Comparison of ENCODE assay signal across 8 cellular contexts in genomic region chr20:58388882-58389323, GRCh38. TPM values are rescaled to one million over a fixed set of nuclear protein-coding genes. Genes with fewer than 3 reads are reported as not detected.
DNase-seq lines count a peak whose midpoint lies in the region; ATAC-seq and TF ChIP-seq lines count a peak whose summit lies in the region.

Gene VAPB, plus strand, starts transcription at chr20:58389229. Its CDS starts 231 bp downstream, at chr20:58389460.

- no peaks in the 10 kb centered on the region for H3K9me3 Mint-ChIP-seq in activated naive CD8-positive, alpha-beta T cell (ENCODE audit: low read depth)
- peaks cover 4% of the 10 kb centered on the region for H3K9me3 Mint-ChIP-seq in osteocyte (ENCODE audit: unreplicated experiment)

- H3K36me3 ChIP-seq in thoracic aorta: no peaks in the 10 kb centered on the region

- peak within 1 kb of the TSS; percentile 98 for H3K4me3 Mint-ChIP-seq in activated naive CD8-positive, alpha-beta T cell
- H3K4me3 Mint-ChIP-seq in osteocyte (ENCODE audit: unreplicated experiment): peak within 1 kb of the TSS; percentile 88

- TF ChIP-seq CTCF in GM10266 (IDR thresholded peaks at IDR 0.05; ENCODE audit: control insufficient read depth, insufficient read depth, low read depth, missing control alignments) (no peak), osteocyte (IDR thresholded peaks at IDR 0.05) (no peak), thoracic aorta (IDR thresholded peaks at IDR 0.05) (no peak)

- peaks cover 15 to 37% of the 10 kb centered on the region in 2 donors for H3K4me1 ChIP-seq in thoracic aorta (ENCODE audit: control insufficient read depth in 1 of 2, low read depth in 2 of 2)

- no peaks in the 10 kb centered on the region for H3K27me3 ChIP-seq in thoracic aorta (replicated peaks; ENCODE audit: insufficient read depth)

- peak within 1 kb of the TSS; percentile 87 for H3K4me3 ChIP-seq in thoracic aorta

- peaks cover 9% of the 10 kb centered on the region for H3K36me3 Mint-ChIP-seq in activated naive CD8-positive, alpha-beta T cell
- H3K36me3 Mint-ChIP-seq in osteocyte (ENCODE audit: unreplicated experiment): peaks cover 3% of the 10 kb centered on the region

- peaks cover 45% of the 10 kb centered on the region for H3K4me1 Mint-ChIP-seq in activated naive CD8-positive, alpha-beta T cell (ENCODE audit: low read depth)
- peaks cover 33% of the 10 kb centered on the region for H3K4me1 Mint-ChIP-seq in osteocyte (ENCODE audit: unreplicated experiment)

- H3K9me3 ChIP-seq in thoracic aorta: no peaks in the 10 kb centered on the region

- ATAC-seq in HG02623 (IDR thresholded peaks at IDR 0.05; ENCODE audit: unreplicated experiment) (peak; percentile 95), thoracic aorta (ENCODE audit: insufficient number of reproducible peaks, low FRiP score, low read depth) (peak; percentile 96)

- DNase-seq in GM10266 (ENCODE audit: extremely low spot score): peak; percentile 95
- peak; percentile 92 for DNase-seq in NCI-H1092 treated with DMSO at 0.1 percent for 48 hours (lab: John Stamatoyannopoulos, UW)
- peak; percentile 87 for DNase-seq in SKM-1 treated with dmso at 0.1 percent for 144 hours (lab: John Stamatoyannopoulos, UW; ENCODE audit: unreplicated experiment)
- peak; percentile 99 for DNase-seq in glomerular visceral epithelial cell (ENCODE audit: extremely low spot score)
- peak; percentile 99 for DNase-seq in osteocyte (ENCODE audit: extremely low spot score, unreplicated experiment)
- peak; percentile 63 for DNase-seq in thoracic aorta (ENCODE audit: low spot score)

- H3K27ac ChIP-seq in thoracic aorta: peak within 1 kb of the TSS; percentile 77 to 89

- peak within 1 kb of the TSS; percentile 94 for H3K27ac Mint-ChIP-seq in activated naive CD8-positive, alpha-beta T cell
- H3K27ac Mint-ChIP-seq in osteocyte (ENCODE audit: unreplicated experiment): peak within 1 kb of the TSS; percentile 94

- no peaks in the 10 kb centered on the region for H3K27me3 Mint-ChIP-seq in activated naive CD8-positive, alpha-beta T cell
- no peaks in the 10 kb centered on the region for H3K27me3 Mint-ChIP-seq in osteocyte (ENCODE audit: unreplicated experiment)

RNA-seq across cellular contexts. Expression of gene VAPB, which starts in this region (rescaled TPM):
- total RNA-seq in osteocyte: 47.6 and 49.9 TPM in 2 replicates
- 10 to 100 TPM; 21.5 to 32.8 TPM for total RNA-seq in thoracic aorta

Comparison
In these comparisons a context has a peak if more than half of its experiments do, and no peak if none do; other contexts are left out.
1. Peak in every context shown above with its lines: DNase-seq, ATAC-seq, H3K4me3 ChIP-seq and H3K27ac ChIP-seq.